Comparison of ENCODE assay signal across 11 cellular contexts in genomic region chr14:29518335-29518734, GRCh38.
DNase-seq lines count a peak whose midpoint lies in the region; ATAC-seq and TF ChIP-seq lines count a peak whose summit lies in the region.
"Had no signal": no experiment of that assay in that cellular context is flagged by ENCODE, and none has a peak within 500 bp of the region (broad histone marks: within the 10 kb centered on the region; RNA-seq: fewer than 3 reads in every experiment).

No MANE protein-coding gene starts in this region.

- CTCF ChIA-PET in BJ (lab: Yijun Ruan, JAX): interaction anchor here (0.8 to 2.4 kb wide), 3 partner anchors 696 to 767 kb away, joined by 3 to 20 read pairs (median 6); no protein-coding TSS in a partner anchor

- peak; percentile 45 for TF ChIP-seq CTCF in BJ (IDR thresholded peaks at IDR 0.05; ENCODE audit: insufficient read depth, low read depth, low read length)

- H3K4me1 ChIP-seq in adipocyte (ENCODE audit: control insufficient read depth, insufficient read depth, low read length): no peaks in the 10 kb centered on the region

- H3K36me3 ChIP-seq in BJ (ENCODE audit: control insufficient read depth, insufficient read depth, low read length): no peaks in the 10 kb centered on the region
- H3K36me3 ChIP-seq in adipocyte (ENCODE audit: control insufficient read depth, insufficient read depth, low read length, severe bottlenecking): no peaks in the 10 kb centered on the region

- ATAC-seq in GM18907 (IDR thresholded peaks at IDR 0.05; ENCODE audit: unreplicated experiment): no peak
- no peak for ATAC-seq in GM19463 (IDR thresholded peaks at IDR 0.05; ENCODE audit: unreplicated experiment)
- ATAC-seq in HG03571 (IDR thresholded peaks at IDR 0.05; ENCODE audit: unreplicated experiment): no peak
- no peak for ATAC-seq in HG03097 (IDR thresholded peaks at IDR 0.05; ENCODE audit: low FRiP score, unreplicated experiment)

- no peaks in the 10 kb centered on the region for H3K27me3 ChIP-seq in BJ (ENCODE audit: control insufficient read depth, insufficient read depth, low read length)
- H3K27me3 ChIP-seq in adipocyte (replicated peaks; ENCODE audit: control insufficient read depth, insufficient read depth, low read length): no peaks in the 10 kb centered on the region

- DNase-seq in BJ (ENCODE audit: low read depth): no peak
- DNase-seq in M059J (ENCODE audit: low read depth): peak; percentile 24
- DNase-seq in adipocyte (ENCODE audit: low read depth): peak; percentile 52
- peak; percentile 24 for DNase-seq in iris pigment epithelial cell (ENCODE audit: low read depth)
- DNase-seq: DMS79; NCI-H774; stimulated activated CD4-positive, alpha-beta T cell treated with anti-CD3 and anti-CD28 coated beads, Interleukin-4, amount 100 ng/mL, for 24 hours had no signal

- no peak overlapping the region for H3K9ac ChIP-seq in adipocyte (ENCODE audit: low read length)

- POLR2A ChIA-PET in BJ (lab: Charles Lee): no interaction called here

- H3K9me3 ChIP-seq in adipocyte (ENCODE audit: control insufficient read depth, low read length): peaks cover 7% of the 10 kb centered on the region

- H3K4me3 ChIP-seq in BJ (ENCODE audit: low read depth, low read length): no peak overlapping the region
- H3K4me3 ChIP-seq in adipocyte (ENCODE audit: low read length): no peak overlapping the region
